ENCODE assay signal across 7 cellular contexts in genomic region chr17:64503341-64503740, GRCh38. TPM values are rescaled to one million over a fixed set of nuclear protein-coding genes. Genes with fewer than 3 reads are reported as not detected.
DNase-seq lines count a peak whose midpoint lies in the region; ATAC-seq and TF ChIP-seq lines count a peak whose summit lies in the region.
"Had no signal": no experiment of that assay in that cellular context is flagged by ENCODE, and none has a peak within 500 bp of the region (broad histone marks: within the 10 kb centered on the region; RNA-seq: fewer than 3 reads in every experiment).

No MANE protein-coding gene starts in this region.

- H3K4me3 Mint-ChIP-seq in activated T-cell treated with anti-CD3 and anti-CD28 coated beads, Interleukin-2, amount 50 U/mL, for 72 hours = peak overlapping the region; percentile 1 to 5
- peak overlapping the region; percentile 100 for H3K4me3 Mint-ChIP-seq in endothelial cell (ENCODE audit: unreplicated experiment)

- ATAC-seq in activated T-cell treated with anti-CD3 and anti-CD28 coated beads, Interleukin-2, amount 50 U/mL, for 72 hours (replicated peaks in 1 of 2) = no peak

- H3K27me3 Mint-ChIP-seq in activated T-cell treated with anti-CD3 and anti-CD28 coated beads, Interleukin-2, amount 50 U/mL, for 72 hours (ENCODE audit: low read depth) = no peaks in the 10 kb centered on the region
- H3K27me3 Mint-ChIP-seq in endothelial cell (ENCODE audit: unreplicated experiment) = peaks cover 41% of the 10 kb centered on the region

- H3K4me3 ChIP-seq in stomach smooth muscle (ENCODE audit: low read length in 2 of 2) = peak overlapping the region; percentile 23 to 100

- no peaks in the 10 kb centered on the region for H3K9me3 Mint-ChIP-seq in activated T-cell treated with anti-CD3 and anti-CD28 coated beads, Interleukin-2, amount 50 U/mL, for 72 hours
- H3K9me3 Mint-ChIP-seq in endothelial cell (ENCODE audit: unreplicated experiment) = no peaks in the 10 kb centered on the region

- H3K9ac ChIP-seq in stomach smooth muscle (ENCODE audit: low read length in 2 of 2) = no peak overlapping the region

- no peaks in the 10 kb centered on the region for H3K27me3 ChIP-seq in stomach smooth muscle (ENCODE audit: control insufficient read depth in 1 of 2, insufficient read depth in 2 of 2, low read length in 2 of 2)

- peaks cover 47 to 66% of the 10 kb centered on the region in 2 donors for H3K36me3 ChIP-seq in stomach smooth muscle (ENCODE audit: control insufficient read depth in 2 of 2, insufficient read depth in 2 of 2, low read length in 2 of 2)

- H3K4me1 ChIP-seq in stomach smooth muscle (ENCODE audit: control insufficient read depth, insufficient read depth, low read length) = peaks cover 34% of the 10 kb centered on the region

- no peak for DNase-seq in activated T-cell treated with anti-CD3 and anti-CD28 coated beads, Interleukin-2, amount 50 U/mL, for 72 hours
- DNase-seq in activated T-cell treated with anti-CD3 and anti-CD28 coated beads for 4 hours (no peak), endothelial cell (ENCODE audit: low spot score) (no peak), GF-D8 (lab: John Stamatoyannopoulos, UW) (no peak), NCI-H2029 (lab: John Stamatoyannopoulos, UW) (no peak)

- H3K4me1 Mint-ChIP-seq in activated T-cell treated with anti-CD3 and anti-CD28 coated beads, Interleukin-2, amount 50 U/mL, for 72 hours (ENCODE audit: low read depth) = peaks cover 79% of the 10 kb centered on the region
- peaks cover 73% of the 10 kb centered on the region for H3K4me1 Mint-ChIP-seq in endothelial cell (ENCODE audit: unreplicated experiment)

- H3K27ac Mint-ChIP-seq in activated T-cell treated with anti-CD3 and anti-CD28 coated beads, Interleukin-2, amount 50 U/mL, for 72 hours = peak overlapping the region; percentile 99
- H3K27ac Mint-ChIP-seq in endothelial cell (ENCODE audit: unreplicated experiment) = no peak overlapping the region

- H3K9me3 ChIP-seq in stomach smooth muscle (ENCODE audit: control insufficient read depth in 2 of 2, low read length in 2 of 2) = no peaks in the 10 kb centered on the region

- no peak for TF ChIP-seq CTCF in endothelial cell (IDR thresholded peaks at IDR 0.05; ENCODE audit: unreplicated experiment)

- H3K36me3 Mint-ChIP-seq in activated T-cell treated with anti-CD3 and anti-CD28 coated beads, Interleukin-2, amount 50 U/mL, for 72 hours (ENCODE audit: insufficient read depth in 2 of 2) = peaks cover 46 to 68% of the 10 kb centered on the region in 2 donors
- H3K36me3 Mint-ChIP-seq in endothelial cell (ENCODE audit: low read depth, unreplicated experiment) = peaks cover 77% of the 10 kb centered on the region

- no peak overlapping the region for H3K27ac ChIP-seq in stomach smooth muscle (ENCODE audit: low read length)

RNA-seq across cellular contexts. Expression of gene DDX5, which starts 2.7 kb away (rescaled TPM):
- 1,000 to 10,000 TPM; 1,029 to 1,188 TPM for total RNA-seq in activated T-cell treated with anti-CD3 and anti-CD28 coated beads, Interleukin-2, amount 50 U/mL, for 72 hours
- total RNA-seq in endothelial cell (ENCODE audit: unreplicated experiment) = 771 TPM

RNA-seq across cellular contexts. Expression of gene CEP95, which starts 3.4 kb away (rescaled TPM):
- 10 to 100 TPM; 70.9 to 80.3 TPM for total RNA-seq in activated T-cell treated with anti-CD3 and anti-CD28 coated beads, Interleukin-2, amount 50 U/mL, for 72 hours
- total RNA-seq in endothelial cell (ENCODE audit: unreplicated experiment) = 47.8 TPM

RNA-seq across cellular contexts. Expression of gene POLG2, which starts 6.5 kb away (rescaled TPM):
- 10 to 100 TPM; 40.7 to 47.2 TPM for total RNA-seq in activated T-cell treated with anti-CD3 and anti-CD28 coated beads, Interleukin-2, amount 50 U/mL, for 72 hours
- total RNA-seq in endothelial cell (ENCODE audit: unreplicated experiment) = 21.3 TPM

RNA-seq across cellular contexts. Expression of gene MILR1, which starts 54.4 kb away (rescaled TPM):
- under 1 TPM in 1 of 2 donors, not detected in 1; 0.58 TPM for total RNA-seq in activated T-cell treated with anti-CD3 and anti-CD28 coated beads, Interleukin-2, amount 50 U/mL, for 72 hours
- 1.6 TPM for total RNA-seq in endothelial cell (ENCODE audit: unreplicated experiment)
- total RNA-seq: kidney epithelial cell had no signal
